In the genomic region with DNA sequence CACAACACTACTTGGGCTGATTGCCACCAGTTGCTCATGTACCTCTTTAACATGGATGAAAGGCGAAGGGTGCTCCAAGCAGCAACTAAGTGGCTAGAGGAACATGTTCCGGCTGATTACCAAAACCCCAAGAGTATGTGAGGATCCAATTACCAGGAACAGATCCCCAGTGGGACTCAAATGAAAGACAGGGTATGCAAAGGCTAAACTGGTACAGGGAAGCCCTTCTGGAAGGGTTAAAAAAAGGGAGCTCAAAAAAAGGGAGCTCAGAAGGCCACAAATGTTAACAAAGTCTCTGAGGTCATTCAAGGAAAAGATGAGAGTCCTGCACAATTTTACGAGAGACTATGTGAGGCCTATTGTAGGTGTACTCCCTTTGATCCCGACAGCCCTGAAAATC, we compare ENCODE assay signal across 18 cellular contexts.
DNase-seq lines count a peak whose midpoint lies in the region; ATAC-seq lines count a peak whose summit lies in the region.
"Had no signal": no experiment of that assay in that cellular context is flagged by ENCODE, and none has a peak within 500 bp of the region (broad histone marks: within the 10 kb centered on the region; RNA-seq: fewer than 3 reads in every experiment).

No MANE protein-coding gene starts in this region.

- no peaks in the 10 kb centered on the region for H3K27me3 Mint-ChIP-seq in CD8-positive, alpha-beta memory T cell
- H3K27me3 Mint-ChIP-seq: B cell; CD4-positive, alpha-beta T cell had no signal

- peaks cover 0 to 14% (median 2%) of the 10 kb centered on the region in 3 donors for H3K36me3 Mint-ChIP-seq in CD8-positive, alpha-beta memory T cell
- H3K36me3 Mint-ChIP-seq: CD8-positive, alpha-beta T cell had no signal

- no peak overlapping the region for H3K27ac Mint-ChIP-seq in CD8-positive, alpha-beta memory T cell
- H3K27ac Mint-ChIP-seq: B cell; CD4-positive, alpha-beta T cell; CD8-positive, alpha-beta T cell had no signal

- peak overlapping the region; percentile 68 for H3K27ac ChIP-seq in CD8-positive, alpha-beta memory T cell (ENCODE audit: low read depth, low read length)
- H3K27ac ChIP-seq: 22Rv1; A549; BLaER1 treated with 17β-estradiol and CSF1 and Interleukin-3, amounts not matched to agents 10 nM and 100 nM; C4-2B had no signal

- no peaks in the 10 kb centered on the region for H3K36me3 ChIP-seq in CD8-positive, alpha-beta memory T cell (ENCODE audit: insufficient read depth, low read length)

- POLR2A ChIA-PET in CD8-positive, alpha-beta memory T cell (lab: Charles Lee): no interaction called here

- no peaks in the 10 kb centered on the region for H3K4me1 ChIP-seq in CD8-positive, alpha-beta memory T cell (ENCODE audit: insufficient read depth, low read length)
- H3K4me1 ChIP-seq: A549; BLaER1 treated with 17β-estradiol and CSF1 and Interleukin-3, amounts not matched to agents 10 nM and 100 nM had no signal

- peak; percentile 1 for DNase-seq in DMS79 treated with DMSO at 0.1 percent for 48 hours (lab: John Stamatoyannopoulos, UW)
- DNase-seq in DMS79 (lab: John Stamatoyannopoulos, UW): no peak
- no peak for DNase-seq in CD8-positive, alpha-beta memory T cell
- DNase-seq in OCI-M1 (lab: John Stamatoyannopoulos, UW): peak; percentile 71
- DNase-seq in DMS53 (lab: John Stamatoyannopoulos, UW): no peak
- DNase-seq: AML-193; CD4-positive, alpha-beta T cell; COR-L47; DMS 273 treated with DMSO at 0.1 percent for 48 hours; DMS153; GF-D8 had no signal

- no peaks in the 10 kb centered on the region for H3K4me1 Mint-ChIP-seq in CD8-positive, alpha-beta memory T cell
- H3K4me1 Mint-ChIP-seq: B cell had no signal

- H3K27me3 ChIP-seq in CD8-positive, alpha-beta memory T cell (ENCODE audit: insufficient read depth, low read length, poor library complexity, severe bottlenecking): no peaks in the 10 kb centered on the region
- H3K27me3 ChIP-seq: BLaER1 treated with 17β-estradiol and CSF1 and Interleukin-3, amounts not matched to agents 10 nM and 100 nM had no signal

- ATAC-seq in GM21786 (IDR thresholded peaks at IDR 0.05; ENCODE audit: unreplicated experiment): no peak
- ATAC-seq: A549; CD8-positive, alpha-beta T cell had no signal

- CTCF ChIA-PET in CD8-positive, alpha-beta memory T cell (lab: Charles Lee): no interaction called here

- no peak overlapping the region for H3K4me3 Mint-ChIP-seq in CD8-positive, alpha-beta memory T cell
- H3K4me3 Mint-ChIP-seq: B cell; CD4-positive, alpha-beta T cell; CD8-positive, alpha-beta T cell had no signal

- peaks cover 7 to 18% (median 10%) of the 10 kb centered on the region in 5 donors for H3K9me3 Mint-ChIP-seq in CD8-positive, alpha-beta memory T cell

- no peaks in the 10 kb centered on the region for H3K9me3 ChIP-seq in CD8-positive, alpha-beta memory T cell (ENCODE audit: low read length)

- H3K4me3 ChIP-seq in CD8-positive, alpha-beta memory T cell (ENCODE audit: low read length): no peak overlapping the region
- H3K4me3 ChIP-seq: A549; BLaER1 treated with 17β-estradiol and CSF1 and Interleukin-3, amounts not matched to agents 10 nM and 100 nM had no signal

Comparison
In these comparisons a context has a peak if more than half of its experiments do, and no peak if none do; other contexts are left out.
1. DNase-seq: peak in DMS79 treated with DMSO at 0.1 percent for 48 hours (single experiment) and OCI-M1 (single experiment); none in DMS79 (single experiment), CD8-positive, alpha-beta memory T cell (0 of 5) and DMS53 (single experiment).